14 cellular contexts compared by ENCODE assay signal in the genomic region with DNA sequence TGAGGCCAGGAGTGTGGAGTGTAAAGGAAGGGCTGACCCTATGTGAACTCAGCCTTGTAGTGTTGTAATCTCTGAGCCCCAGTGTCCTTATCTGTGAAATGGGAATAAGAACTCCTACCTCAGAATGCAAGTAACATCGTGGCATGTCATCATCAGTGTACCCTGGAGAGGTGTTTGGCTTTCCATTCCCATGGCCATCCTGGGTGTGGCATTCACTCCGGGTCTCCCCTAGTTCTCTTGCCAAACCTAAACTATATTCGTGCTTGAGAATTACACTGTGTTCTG. TPM values are rescaled to one million over a fixed set of nuclear protein-coding genes. Genes with fewer than 3 reads are reported as not detected.
A peak's percentile ranks its signal among the peaks of the same experiment; 100 is the strongest.
DNase-seq lines count a peak whose midpoint lies in the region; ATAC-seq, FAIRE-seq and TF ChIP-seq lines count a peak whose summit lies in the region.
"Had no signal": no experiment of that assay in that cellular context is flagged by ENCODE, and none has a peak within 500 bp of the region (broad histone marks: within the 10 kb centered on the region; RNA-seq: fewer than 3 reads in every experiment).

No MANE protein-coding gene starts in this region.

- H3K23me2 ChIP-seq in H1 (ENCODE audit: low read depth, low read length) = peaks cover 12% of the 10 kb centered on the region

- H3K27me3 ChIP-seq in left ventricle myocardium inferior (ENCODE audit: low read depth) (no peaks in the 10 kb centered on the region), H1 (replicated peaks in 1 of 4; ENCODE audit: control insufficient read depth in 3 of 4, extremely low read depth in 1 of 4, insufficient read depth in 3 of 4, low read length in 3 of 4) (peaks cover 4 to 14% (median 8%) of the 10 kb centered on the region in 4 experiments; a peak in 5 of 7 replicates)
- H3K27me3 ChIP-seq: thyroid gland had no signal

- no peak for TF ChIP-seq POLR2A in H1 (IDR thresholded peaks at IDR 0.05; ENCODE audit: control extremely low read depth in 1 of 2, low read depth in 2 of 2, low read length in 2 of 2)

- H4K20me1 ChIP-seq in H1 (replicated peaks in 1 of 2; ENCODE audit: control insufficient read depth in 1 of 2, insufficient read depth in 2 of 2, low read length in 2 of 2) = peaks cover 0 to 4% of the 10 kb centered on the region in 2 experiments

- no peak overlapping the region for H3K4ac ChIP-seq in H1 (replicated peaks; ENCODE audit: insufficient read length, low read depth, low read length)

- no peak overlapping the region for H2BK15ac ChIP-seq in H1 (ENCODE audit: low read length)

- H3K14ac ChIP-seq in H1 (ENCODE audit: insufficient read length) = no peak overlapping the region

- H2BK20ac ChIP-seq in H1 (ENCODE audit: low read length) = no peak overlapping the region

- H2BK120ac ChIP-seq in H1 (replicated peaks; ENCODE audit: low read depth, low read length) = no peak overlapping the region

- H3K9me3 ChIP-seq in left ventricle myocardium inferior (replicated peaks) = no peaks in the 10 kb centered on the region
- H3K9me3 ChIP-seq in H1 (ENCODE audit: insufficient read depth in 2 of 2, low read depth in 1 of 2, low read length in 1 of 2) = no peaks in the 10 kb centered on the region
- H3K9me3 ChIP-seq: thyroid gland had no signal

- H2BK5ac ChIP-seq in H1 (ENCODE audit: low read depth, low read length) = no peak overlapping the region

- H3K4me3 ChIP-seq in left ventricle myocardium inferior (peak overlapping the region; percentile 82), H1 (ENCODE audit: extremely low read depth in 1 of 4, insufficient read depth in 2 of 4, low read depth in 3 of 4, low read length in 4 of 4) (peak overlapping the region in 1 of 4 experiments; percentile 79; a peak in 2 of 8 replicates)

- H4K5ac ChIP-seq in H1 (ENCODE audit: insufficient read length, low read depth, low read length) = no peak overlapping the region

- no peak overlapping the region for H4K8ac ChIP-seq in H1 (ENCODE audit: extremely low read depth, insufficient read depth, low read length)

- H3K36me3 ChIP-seq in left ventricle myocardium inferior (no peaks in the 10 kb centered on the region), H1 (ENCODE audit: control insufficient read depth in 2 of 4, insufficient read depth in 4 of 4, low read length in 3 of 4) (no peaks in the 10 kb centered on the region)
- H3K36me3 ChIP-seq: thyroid gland had no signal

- H3K4me1 ChIP-seq in left ventricle myocardium inferior = peaks cover 60% of the 10 kb centered on the region
- peaks cover 0 to 23% (median 10%) of the 10 kb centered on the region in 4 experiments; a peak in 6 of 7 replicates for H3K4me1 ChIP-seq in H1 (replicated peaks in 1 of 4; ENCODE audit: control insufficient read depth in 3 of 4, insufficient read depth in 4 of 4, low read length in 3 of 4)

- H3K79me1 ChIP-seq in H1 (ENCODE audit: low read depth, low read length) = no peaks in the 10 kb centered on the region

- no peak overlapping the region for H3K9ac ChIP-seq in H1 (replicated peaks in 1 of 4; ENCODE audit: extremely low read depth in 1 of 4, low read depth in 3 of 4, low read length in 3 of 4)
- H3K9ac ChIP-seq: KMS-11 had no signal

- ATAC-seq in Right ventricle myocardium superior (ENCODE audit: poor library complexity) = no peak
- ATAC-seq in HG03469 (IDR thresholded peaks at IDR 0.05; ENCODE audit: unreplicated experiment) = no peak

- no peak overlapping the region for H3K23ac ChIP-seq in H1 (ENCODE audit: insufficient read length)

- H3K4me3 Mint-ChIP-seq in osteocyte (ENCODE audit: unreplicated experiment) = peak overlapping the region; percentile 82
- H3K4me3 Mint-ChIP-seq in T-helper 2 cell treated with Interferon-gamma antibody and Interleukin-4, amounts not matched to agents 5 μg/mL and 100 μg/mL, for 36 hours = no peak overlapping the region

- DNase-seq in left ventricle myocardium inferior (no peak), Right ventricle myocardium superior (no peak), H1 (ENCODE audit: low read depth in 1 of 2, low spot score in 2 of 2) (no peak), osteocyte (ENCODE audit: extremely low spot score, unreplicated experiment) (no peak), germinal center (ENCODE audit: low spot score) (no peak), DMS53 (lab: John Stamatoyannopoulos, UW) (no peak)
- no peak for DNase-seq in T-helper 2 cell treated with Interferon-gamma antibody and Interleukin-4, amounts not matched to agents 5 μg/mL and 100 μg/mL, for 36 hours (ENCODE audit: low spot score)
- DNase-seq: DND-41; effector CD4-positive, alpha-beta T cell; NCI-H2029; thyroid gland had no signal

- POLR2A ChIA-PET in H1 (lab: Charles Lee; ENCODE audit: partially characterized antibody) = no interaction called here

- no peak overlapping the region for H3K18ac ChIP-seq in H1 (ENCODE audit: extremely low read depth, low read length)

- H3K27me3 Mint-ChIP-seq in osteocyte (ENCODE audit: unreplicated experiment) = peaks cover 16% of the 10 kb centered on the region
- peaks cover 46% of the 10 kb centered on the region for H3K27me3 Mint-ChIP-seq in T-helper 2 cell treated with Interferon-gamma antibody and Interleukin-4, amounts not matched to agents 5 μg/mL and 100 μg/mL, for 36 hours (ENCODE audit: low read depth)

- H3K56ac ChIP-seq in H1 (replicated peaks; ENCODE audit: insufficient read length, low read depth, low read length) = no peak overlapping the region

- peak overlapping the region; percentile 81 to 87; a peak in 2 of 4 replicates for H3K4me2 ChIP-seq in H1 (ENCODE audit: insufficient read depth in 1 of 2, low read depth in 2 of 2, low read length in 2 of 2)

- intact Hi-C loops in left ventricle myocardium inferior (cut with micrococcal nuclease) = no loop called here
- intact Hi-C loops in Right ventricle myocardium superior (cut with DNase I) = loop anchor here (10.0 kb wide), 1 partner anchor 277 kb away; no protein-coding TSS in a partner anchor

- no peaks in the 10 kb centered on the region for H3K36me3 Mint-ChIP-seq in osteocyte (ENCODE audit: unreplicated experiment)
- H3K36me3 Mint-ChIP-seq in T-helper 2 cell treated with Interferon-gamma antibody and Interleukin-4, amounts not matched to agents 5 μg/mL and 100 μg/mL, for 36 hours (ENCODE audit: low read depth) = no peaks in the 10 kb centered on the region

- CTCF ChIA-PET in H1 (lab: Charles Lee; ENCODE audit: partially characterized antibody) = interaction anchor here (1.2 to 2.2 kb wide), 4 partner anchors 9 to 126 kb away, joined by 3 to 7 read pairs (median 4); no protein-coding TSS in a partner anchor

- H2BK12ac ChIP-seq in H1 (ENCODE audit: low read depth, low read length) = no peak overlapping the region

- no peak for FAIRE-seq in H1 (lab: Jason Lieb, UNC)

- no peak for TF ChIP-seq RAD21 in H1 (IDR thresholded peaks at IDR 0.05 in 1 of 2, conservative IDR thresholded peaks at IDR 0.05 in 1 of 2; ENCODE audit: low read depth in 2 of 2, low read length in 2 of 2)

- peaks cover 14% of the 10 kb centered on the region for H3K4me1 Mint-ChIP-seq in osteocyte (ENCODE audit: unreplicated experiment)
- H3K4me1 Mint-ChIP-seq in T-helper 2 cell treated with Interferon-gamma antibody and Interleukin-4, amounts not matched to agents 5 μg/mL and 100 μg/mL, for 36 hours (ENCODE audit: low read depth) = peaks cover 4% of the 10 kb centered on the region

- no peak for TF ChIP-seq CTCF in left ventricle myocardium inferior (IDR thresholded peaks at IDR 0.05; ENCODE audit: borderline replicate concordance)
- no peak for TF ChIP-seq CTCF in H1 (IDR thresholded peaks at IDR 0.05; ENCODE audit: control extremely low read depth in 1 of 3, insufficient read depth in 1 of 3, low read depth in 1 of 3, low read length in 3 of 3)
- TF ChIP-seq CTCF in osteocyte (IDR thresholded peaks at IDR 0.05) = no peak

- H3K27ac ChIP-seq in left ventricle myocardium inferior (replicated peaks) = peak overlapping the region; percentile 75
- no peak overlapping the region for H3K27ac ChIP-seq in H1 (ENCODE audit: low read depth, low read length)
- H3K27ac ChIP-seq: KMS-11 had no signal

- no peak overlapping the region for H4K91ac ChIP-seq in H1 (replicated peaks; ENCODE audit: insufficient read length, low read length)

- WGBS in H1 (ENCODE audit: extremely low coverage in 1 of 2, insufficient coverage in 1 of 2, insufficient read length in 1 of 2, insufficient replicate concordance in 2 of 2, low coverage in 1 of 2, low lambda C conversion rate in 2 of 2, missing lambda C conversion rate in 1 of 2), 2 experiments = 80% methylated on average over 3 of the region's 3 CpGs; no CpG with 5 or more reads in 1 of the 2 experiments

- no peak overlapping the region for H2AK5ac ChIP-seq in H1 (ENCODE audit: low read depth, low read length)

- no peak for TF ChIP-seq EP300 in H1 (IDR thresholded peaks at IDR 0.05; ENCODE audit: borderline replicate concordance in 1 of 2, low read depth in 2 of 2, low read length in 2 of 2)

- no peaks in the 10 kb centered on the region for H3K9me3 Mint-ChIP-seq in osteocyte (ENCODE audit: unreplicated experiment)
- H3K9me3 Mint-ChIP-seq in T-helper 2 cell treated with Interferon-gamma antibody and Interleukin-4, amounts not matched to agents 5 μg/mL and 100 μg/mL, for 36 hours = no peaks in the 10 kb centered on the region

- no peak overlapping the region for H3K27ac Mint-ChIP-seq in osteocyte (ENCODE audit: unreplicated experiment)
- no peak overlapping the region for H3K27ac Mint-ChIP-seq in T-helper 2 cell treated with Interferon-gamma antibody and Interleukin-4, amounts not matched to agents 5 μg/mL and 100 μg/mL, for 36 hours

- H3K79me2 ChIP-seq in H1 (ENCODE audit: control insufficient read depth in 1 of 2, insufficient read depth in 2 of 2, low read length in 2 of 2) = no peaks in the 10 kb centered on the region

- H2AFZ ChIP-seq in H1 (ENCODE audit: low read length) = no peak overlapping the region

TF ChIP-seq in H1, 55 proteins besides CTCF, POLR2A, EP300 and RAD21 (continues in another document):
- TF ChIP-seq JUND (IDR thresholded peaks at IDR 0.05; ENCODE audit: low read length) = no peak
- no peak for TF ChIP-seq RXRA (IDR thresholded peaks at IDR 0.05; ENCODE audit: insufficient read depth, low read depth, low read length)
- no peak for TF ChIP-seq CTBP2 (IDR thresholded peaks at IDR 0.05; ENCODE audit: borderline replicate concordance, insufficient read depth, insufficient read length, low read length)
- TF ChIP-seq SIN3A (conservative IDR thresholded peaks at IDR 0.05 in 1 of 2, IDR thresholded peaks at IDR 0.05 in 1 of 2; ENCODE audit: low read depth in 1 of 2, low read length in 2 of 2) = no peak

RNA-seq across cellular contexts. Expression of a gene that starts 1.9 kb away (rescaled TPM):
- total RNA-seq in left ventricle myocardium inferior (4.0 TPM), Right ventricle myocardium superior (3.7 TPM), osteocyte (1.3 and 1.6 TPM in 2 replicates)
- total RNA-seq in H1 (2021; fragmentation: NEBNext Ultra II Directional; extraction: Animal tissue kit (Norgen Biotek cat#: 25700)) = 3.3 and 3.7 TPM in 2 replicates
- 2.5 and 3.1 TPM in 2 replicates for polyA plus RNA-seq in H1 (2011; rRNA removed)
- polyA plus RNA-seq in H1 (2011; cell fraction: cytosol; rRNA removed) = 2.6 TPM
- polyA plus RNA-seq in H1 (2011; cell fraction: nucleus; rRNA removed) = 4.2 TPM
- polyA plus RNA-seq in H1 (2012, experiment 1 of 2) = 3.4 to 4.1 TPM (median 3.6 TPM) in 4 replicates
- 2.9 TPM for polyA plus RNA-seq in H1 (2012, experiment 2 of 2)
- 1.9 TPM for polyA plus RNA-seq in H1 (2013, experiment 1 of 2)
- polyA plus RNA-seq in H1 (2013, experiment 2 of 2) = 2.5 TPM
- polyA minus RNA-seq in H1 (2011; rRNA and poly(A)+ RNA removed) = 2.0 and 3.1 TPM in 2 replicates
- polyA minus RNA-seq in H1 (2011; cell fraction: cytosol; rRNA and poly(A)+ RNA removed) = 1.8 TPM
- polyA minus RNA-seq in H1 (2011; cell fraction: nucleus; rRNA and poly(A)+ RNA removed) = 3.9 TPM
- total RNA-seq: T-helper 2 cell treated with Interferon-gamma antibody and Interleukin-4, amounts not matched to agents 100 ng/mL and 5 ng/mL, for 36 hours had no signal
